In genomic region chr3:18389108-18389733, GRCh38 we compare ENCODE assay signal across 8 cellular contexts. TPM values are rescaled to one million over a fixed set of nuclear protein-coding genes. Genes with fewer than 3 reads are reported as not detected.
A peak's percentile ranks its signal among the peaks of the same experiment; 100 is the strongest.
DNase-seq lines count a peak whose midpoint lies in the region; ATAC-seq and TF ChIP-seq lines count a peak whose summit lies in the region.

No MANE protein-coding gene starts in this region.

- H3K4me1 Mint-ChIP-seq in naive thymus-derived CD8-positive, alpha-beta T cell, result peaks cover 19 to 84% (median 65%) of the 10 kb centered on the region in 4 donors
- peaks cover 43% of the 10 kb centered on the region for H3K4me1 Mint-ChIP-seq in activated CD8-positive, alpha-beta memory T cell treated with anti-CD3 and anti-CD28 coated beads, Interleukin-2, amount 10 ng/mL, durations not matched to agents 7 days and 5 days

- peak overlapping the region in 6 of 10 donors; percentile 5 to 45 (median 40) for H3K4me3 Mint-ChIP-seq in naive thymus-derived CD8-positive, alpha-beta T cell
- no peak overlapping the region for H3K4me3 Mint-ChIP-seq in activated CD8-positive, alpha-beta memory T cell treated with anti-CD3 and anti-CD28 coated beads, Interleukin-2, amount 10 ng/mL, durations not matched to agents 7 days and 5 days

- TF ChIP-seq CTCF in AG04449 (IDR thresholded peaks at IDR 0.05; ENCODE audit: insufficient read depth, low read length, missing control alignments), result peak; percentile 27

- H3K27ac Mint-ChIP-seq in naive thymus-derived CD8-positive, alpha-beta T cell, result peak overlapping the region in 7 of 10 donors; percentile 43 to 83 (median 48)
- no peak overlapping the region for H3K27ac Mint-ChIP-seq in activated CD8-positive, alpha-beta memory T cell treated with anti-CD3 and anti-CD28 coated beads, Interleukin-2, amount 10 ng/mL, durations not matched to agents 7 days and 5 days

- H3K4me3 ChIP-seq in AG04449 (ENCODE audit: low read depth, low read length), result no peak overlapping the region

- POLR2A ChIA-PET in AG04449 (lab: Yijun Ruan, JAX), result no interaction called here
- POLR2A ChIA-PET in naive thymus-derived CD8-positive, alpha-beta T cell (lab: Charles Lee), result interaction anchor here (1.1 to 3.5 kb wide), 3 partner anchors 20 to 56 kb away, joined by 4 to 16 read pairs (median 7); no protein-coding TSS in a partner anchor

- no peaks in the 10 kb centered on the region for H3K9me3 Mint-ChIP-seq in naive thymus-derived CD8-positive, alpha-beta T cell
- no peaks in the 10 kb centered on the region for H3K9me3 Mint-ChIP-seq in activated CD8-positive, alpha-beta memory T cell treated with anti-CD3 and anti-CD28 coated beads, Interleukin-2, amount 10 ng/mL, durations not matched to agents 7 days and 5 days (ENCODE audit: low read depth)

- DNase-seq in AG04449 (ENCODE audit: low read depth, low spot score) (no peak), ELF-1 (ENCODE audit: low read depth, low spot score) (peak; percentile 31), NCI-H2227 treated with DMSO at 0.1 percent for 48 hours (lab: John Stamatoyannopoulos, UW) (peak; percentile 8), cerebellum (ENCODE audit: low spot score) (peak; percentile 4), HuH-7.5 (ENCODE audit: low spot score) (no peak)
- DNase-seq in naive thymus-derived CD8-positive, alpha-beta T cell, result peak in 4 of 10 donors; percentile 21 to 57 (median 54)
- DNase-seq in activated CD8-positive, alpha-beta memory T cell treated with anti-CD3 and anti-CD28 coated beads, Interleukin-2, amount 10 ng/mL, durations not matched to agents 7 days and 5 days, result no peak
- no peak for DNase-seq in activated effector memory CD4-positive, alpha-beta T cell treated with Interleukin-2 at 50 U/mL for 16 hours

- H3K36me3 Mint-ChIP-seq in naive thymus-derived CD8-positive, alpha-beta T cell, result peaks cover 3 to 81% (median 17%) of the 10 kb centered on the region in 3 donors
- H3K36me3 Mint-ChIP-seq in activated CD8-positive, alpha-beta memory T cell treated with anti-CD3 and anti-CD28 coated beads, Interleukin-2, amount 10 ng/mL, durations not matched to agents 7 days and 5 days, result peaks cover 57% of the 10 kb centered on the region

- CTCF ChIA-PET in AG04449 (lab: Yijun Ruan, JAX), result interaction anchor here (0.7 to 4.2 kb wide), 20 partner anchors 8 to 1033 kb away, joined by 3 to 26 read pairs (median 3); no protein-coding TSS in a partner anchor
- CTCF ChIA-PET in activated CD8-positive, alpha-beta memory T cell treated with anti-CD3 and anti-CD28 coated beads, Interleukin-2, amount 10 ng/mL, durations not matched to agents 7 days and 5 days (lab: Charles Lee), result interaction anchor here (0.7 to 4.2 kb wide), 14 partner anchors 9 to 1146 kb away, joined by 3 to 28 read pairs (median 5); no protein-coding TSS in a partner anchor

- peak; percentile 32 to 53 for ATAC-seq in naive thymus-derived CD8-positive, alpha-beta T cell
- no peak for ATAC-seq in activated CD8-positive, alpha-beta memory T cell treated with anti-CD3 and anti-CD28 coated beads, Interleukin-2, amount 10 ng/mL, durations not matched to agents 7 days and 5 days

- H3K27me3 Mint-ChIP-seq in naive thymus-derived CD8-positive, alpha-beta T cell, result no peaks in the 10 kb centered on the region
- H3K27me3 Mint-ChIP-seq in activated CD8-positive, alpha-beta memory T cell treated with anti-CD3 and anti-CD28 coated beads, Interleukin-2, amount 10 ng/mL, durations not matched to agents 7 days and 5 days, result no peaks in the 10 kb centered on the region

RNA-seq across cellular contexts. Expression of gene SATB1, which starts 35.9 kb away (rescaled TPM):
- total RNA-seq in cerebellum, result 77.8 TPM
- 100 to 1,000 TPM; 429 to 436 TPM for total RNA-seq in naive thymus-derived CD8-positive, alpha-beta T cell
- 100 to 1,000 TPM; 196 to 265 (median 242) TPM for polyA plus RNA-seq in naive thymus-derived CD8-positive, alpha-beta T cell
- 100 to 1,000 TPM; 164 to 233 TPM for total RNA-seq in activated CD8-positive, alpha-beta memory T cell treated with anti-CD3 and anti-CD28 coated beads, Interleukin-2, amount 10 ng/mL, durations not matched to agents 7 days and 5 days

Comparison
In these comparisons a context has a peak if more than half of its experiments do, and no peak if none do; other contexts are left out.
1. DNase-seq: peak in ELF-1 (single experiment), NCI-H2227 treated with DMSO at 0.1 percent for 48 hours (single experiment) and cerebellum (single experiment); none in AG04449 (single experiment), HuH-7.5 (single experiment), activated CD8-positive, alpha-beta memory T cell treated with anti-CD3 and anti-CD28 coated beads, Interleukin-2, amount 10 ng/mL, durations not matched to agents 7 days and 5 days (single experiment) and activated effector memory CD4-positive, alpha-beta T cell treated with Interleukin-2 at 50 U/mL for 16 hours (single experiment).